Comparison of ENCODE assay signal across 18 cellular contexts in genomic region chr4:98491862-98492554, GRCh38.
DNase-seq lines count a peak whose midpoint lies in the region; ATAC-seq and TF ChIP-seq lines count a peak whose summit lies in the region.
"Had no signal": no experiment of that assay in that cellular context is flagged by ENCODE, and none has a peak within 500 bp of the region (broad histone marks: within the 10 kb centered on the region; RNA-seq: fewer than 3 reads in every experiment).

No MANE protein-coding gene starts in this region.

- H3K36me3 Mint-ChIP-seq in activated CD4-positive, alpha-beta T cell treated with anti-CD3 and anti-CD28 coated beads for 36 hours (ENCODE audit: low read depth), result no peaks in the 10 kb centered on the region
- H3K36me3 Mint-ChIP-seq in brain, result peaks cover 18% of the 10 kb centered on the region
- H3K36me3 Mint-ChIP-seq: naive B cell had no signal

- DNase-seq in activated CD4-positive, alpha-beta T cell treated with anti-CD3 and anti-CD28 coated beads for 36 hours, result no peak
- DNase-seq in activated CD4-positive, alpha-beta T cell treated with anti-CD3 and anti-CD28 coated beads, Interleukin-2, amount 50 U/mL, for 1 hour, result no peak
- DNase-seq in kidney glomerular epithelial cell (lab: John Stamatoyannopoulos, UW) (peak; percentile 89), cerebellar nuclear complex (lab: John Stamatoyannopoulos, UW) (no peak)
- DNase-seq: 8988T, cortex of kidney, foreskin fibroblast, kidney, naive B cell, NCI-H1436 treated with DMSO at 0.1 percent for 48 hours, small intestine had no signal

- H3K4me1 Mint-ChIP-seq in activated CD4-positive, alpha-beta T cell treated with anti-CD3 and anti-CD28 coated beads for 36 hours, result peaks cover 21% of the 10 kb centered on the region
- peaks cover 66% of the 10 kb centered on the region for H3K4me1 Mint-ChIP-seq in brain

- H3K4me3 Mint-ChIP-seq in activated CD4-positive, alpha-beta T cell treated with anti-CD3 and anti-CD28 coated beads for 36 hours, result no peak overlapping the region
- peak overlapping the region in 2 of 5 experiments; percentile 29 to 37 for H3K4me3 Mint-ChIP-seq in brain
- H3K4me3 Mint-ChIP-seq: IgD-negative memory B cell, naive B cell had no signal

- peak; percentile 43 for ATAC-seq in activated CD4-positive, alpha-beta T cell treated with anti-CD3 and anti-CD28 coated beads for 36 hours
- no peak for ATAC-seq in HG03439 (IDR thresholded peaks at IDR 0.05; ENCODE audit: unreplicated experiment)
- no peak for ATAC-seq in GM19023 (IDR thresholded peaks at IDR 0.05; ENCODE audit: unreplicated experiment)

- H3K27ac Mint-ChIP-seq in activated CD4-positive, alpha-beta T cell treated with anti-CD3 and anti-CD28 coated beads for 36 hours, result peak overlapping the region; percentile 11
- H3K27ac Mint-ChIP-seq in brain, result peak overlapping the region in 4 of 5 experiments; percentile 86 to 98 (median 94)
- H3K27ac Mint-ChIP-seq: activated naive CD4-positive, alpha-beta T cell treated with anti-CD3 and anti-CD28 coated beads, Interleukin-2, amount 50 U/mL, for 72 hours had no signal

- intact Hi-C loops in activated CD4-positive, alpha-beta T cell treated with anti-CD3 and anti-CD28 coated beads for 36 hours (cut with DNase I, micrococcal nuclease), result no loop called here

- H3K9me3 Mint-ChIP-seq in activated CD4-positive, alpha-beta T cell treated with anti-CD3 and anti-CD28 coated beads for 36 hours (ENCODE audit: low read depth), result no peaks in the 10 kb centered on the region
- H3K9me3 Mint-ChIP-seq in brain, result peaks cover 0 to 2% (median 0%) of the 10 kb centered on the region in 5 experiments
- H3K9me3 Mint-ChIP-seq: activated naive CD4-positive, alpha-beta T cell treated with anti-CD3 and anti-CD28 coated beads, Interleukin-2, amount 50 U/mL, for 72 hours; IgD-negative memory B cell; naive B cell had no signal

- no peaks in the 10 kb centered on the region for H3K27me3 Mint-ChIP-seq in activated CD4-positive, alpha-beta T cell treated with anti-CD3 and anti-CD28 coated beads for 36 hours
- H3K27me3 Mint-ChIP-seq in brain, result peaks cover 3% of the 10 kb centered on the region
- H3K27me3 Mint-ChIP-seq: IgD-negative memory B cell, naive B cell had no signal

- peak overlapping the region; percentile 2 for H3K27ac ChIP-seq in temporal lobe (ENCODE audit: low read depth, low read length)
- H3K27ac ChIP-seq: suprapubic skin had no signal

- TF ChIP-seq CTCF in brain (conservative IDR thresholded peaks at IDR 0.05), result no peak

- CTCF ChIA-PET in activated CD4-positive, alpha-beta T cell treated with anti-CD3 and anti-CD28 coated beads for 36 hours (lab: Charles Lee), result interaction anchor here (0.7 kb wide), 1 partner anchor 161 kb away, joined by 3 read pairs; no protein-coding TSS in a partner anchor

- POLR2A ChIA-PET in activated CD4-positive, alpha-beta T cell treated with anti-CD3 and anti-CD28 coated beads for 36 hours (lab: Charles Lee), result no interaction called here
